In the genomic region with DNA sequence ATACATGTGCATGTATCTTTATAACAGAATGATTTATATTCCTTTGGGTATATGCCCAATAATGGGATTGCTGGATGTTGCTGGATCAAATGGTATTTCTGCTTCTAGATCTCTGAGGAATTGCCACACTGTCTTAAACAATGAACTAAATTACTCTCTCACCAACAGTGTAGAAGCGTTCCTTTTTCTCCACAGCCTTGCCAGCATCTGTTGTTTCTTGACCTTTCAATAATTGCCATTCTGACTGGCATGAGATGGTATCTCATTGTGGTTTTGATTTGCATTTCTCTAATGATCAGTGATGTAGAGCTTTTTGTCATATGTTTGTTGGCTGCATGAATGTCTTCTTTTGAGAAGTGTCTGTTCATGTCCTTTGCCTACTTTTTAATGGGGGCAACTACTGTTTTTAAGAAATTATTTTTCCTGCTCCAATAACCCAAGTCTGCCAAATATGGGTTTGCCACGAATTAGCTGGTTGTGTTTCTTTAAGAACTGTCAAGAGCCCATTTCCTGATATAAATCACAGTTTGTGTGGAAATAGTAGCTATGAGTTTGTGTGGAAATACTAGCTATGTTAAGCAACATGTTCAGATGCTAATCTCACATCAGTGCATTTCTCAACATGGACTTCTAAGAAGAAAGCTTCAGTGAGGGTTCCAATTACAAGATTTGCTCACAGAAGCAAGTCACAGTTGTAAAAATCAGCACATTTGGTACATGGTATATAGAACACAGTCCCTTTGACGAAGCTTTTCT, we compare ENCODE assay signal across 11 cellular contexts.
A peak's percentile ranks its signal among the peaks of the same experiment; 100 is the strongest.
DNase-seq lines count a peak whose midpoint lies in the region; ATAC-seq and TF ChIP-seq lines count a peak whose summit lies in the region.
"Had no signal": no experiment of that assay in that cellular context is flagged by ENCODE, and none has a peak within 500 bp of the region (broad histone marks: within the 10 kb centered on the region; RNA-seq: fewer than 3 reads in every experiment).

No MANE protein-coding gene starts in this region.

- no peak for TF ChIP-seq CTCF in liver (IDR thresholded peaks at IDR 0.05; ENCODE audit: low read depth, low read length, missing input control)

- ATAC-seq in GM19328 (IDR thresholded peaks at IDR 0.05; ENCODE audit: unreplicated experiment), result no peak
- ATAC-seq in activated CD4-positive, alpha-beta T cell treated with anti-CD3 and anti-CD28 coated beads for 36 hours, result no peak
- ATAC-seq in HG02678 (IDR thresholded peaks at IDR 0.05; ENCODE audit: unreplicated experiment), result no peak
- ATAC-seq: activated CD8-positive, alpha-beta T cell treated with anti-CD3 and anti-CD28 coated beads for 36 hours had no signal

- H3K27ac Mint-ChIP-seq in activated CD4-positive, alpha-beta T cell treated with anti-CD3 and anti-CD28 coated beads for 36 hours, result no peak overlapping the region
- H3K27ac Mint-ChIP-seq: activated CD8-positive, alpha-beta T cell treated with anti-CD3 and anti-CD28 coated beads for 36 hours had no signal

- H3K27ac ChIP-seq in liver (ENCODE audit: low read depth in 1 of 2, low read length in 2 of 2), result no peak overlapping the region

- H3K4me1 ChIP-seq in liver (ENCODE audit: control insufficient read depth in 4 of 4, insufficient read depth in 4 of 4, low read length in 3 of 4), result peaks cover 0 to 6% (median 2%) of the 10 kb centered on the region in 4 donors

- intact Hi-C loops in activated CD4-positive, alpha-beta T cell treated with anti-CD3 and anti-CD28 coated beads for 36 hours (cut with DNase I, micrococcal nuclease), result loop anchor here (1.0 to 5.0 kb wide), 3 partner anchors 9 to 78 kb away; no protein-coding TSS in a partner anchor

- TF ChIP-seq RAD21 in liver (IDR thresholded peaks at IDR 0.05), result peak; percentile 46 to 54

- H3K9me3 ChIP-seq in liver (ENCODE audit: control insufficient read depth in 4 of 4, low read length in 3 of 4), result peaks cover 0 to 2% (median 0%) of the 10 kb centered on the region in 4 donors

- CTCF ChIA-PET in activated CD4-positive, alpha-beta T cell treated with anti-CD3 and anti-CD28 coated beads for 36 hours (lab: Charles Lee), result interaction anchor here (0.7 to 1.1 kb wide), 2 partner anchors 36 to 765 kb away, joined by 3 read pairs; no protein-coding TSS in a partner anchor

- H3K27me3 ChIP-seq in liver (ENCODE audit: control insufficient read depth in 4 of 4, insufficient read depth in 4 of 4, low read length in 3 of 4), result no peaks in the 10 kb centered on the region

- peak; percentile 73 for DNase-seq in AG20443 (ENCODE audit: low spot score)
- DNase-seq in Jurkat, Clone E6-1 (ENCODE audit: low read depth, low spot score), result peak; percentile 34
- DNase-seq in amniotic epithelial cell (ENCODE audit: low read depth), result peak; percentile 99
- no peak for DNase-seq in activated CD8-positive, alpha-beta memory T cell treated with anti-CD3 and anti-CD28 coated beads, Interleukin-2, amount 50 U/mL, for 48 hours
- no peak for DNase-seq in activated CD4-positive, alpha-beta T cell treated with anti-CD3 and anti-CD28 coated beads for 36 hours
- DNase-seq: activated CD8-positive, alpha-beta T cell treated with anti-CD3 and anti-CD28 coated beads for 36 hours; NCI-H510A; stimulated activated CD4-positive, alpha-beta T cell treated with anti-CD3 and anti-CD28 coated beads, Interleukin-4, amount 100 ng/mL, for 1 hour had no signal

- no peak overlapping the region for H3K4me3 ChIP-seq in Jurkat, Clone E6-1 (ENCODE audit: low read length)
- H3K4me3 ChIP-seq in liver (ENCODE audit: low read depth in 1 of 3, low read length in 3 of 3), result no peak overlapping the region

- POLR2A ChIA-PET in activated CD4-positive, alpha-beta T cell treated with anti-CD3 and anti-CD28 coated beads for 36 hours (lab: Charles Lee), result no interaction called here

- no peak overlapping the region for H3K4me3 Mint-ChIP-seq in activated CD4-positive, alpha-beta T cell treated with anti-CD3 and anti-CD28 coated beads for 36 hours
- H3K4me3 Mint-ChIP-seq: activated CD8-positive, alpha-beta T cell treated with anti-CD3 and anti-CD28 coated beads for 36 hours had no signal

- peaks cover 19% of the 10 kb centered on the region for H3K9me3 Mint-ChIP-seq in activated CD4-positive, alpha-beta T cell treated with anti-CD3 and anti-CD28 coated beads for 36 hours (ENCODE audit: low read depth)

- peaks cover 23% of the 10 kb centered on the region for H3K4me1 Mint-ChIP-seq in activated CD4-positive, alpha-beta T cell treated with anti-CD3 and anti-CD28 coated beads for 36 hours

- no peak overlapping the region for H3K9ac ChIP-seq in liver (ENCODE audit: low read depth in 1 of 2, low read length in 2 of 2)

- peaks cover 5% of the 10 kb centered on the region for H3K27me3 Mint-ChIP-seq in activated CD4-positive, alpha-beta T cell treated with anti-CD3 and anti-CD28 coated beads for 36 hours

- WGBS in liver, result 56% methylated on average over 3 of the region's 3 CpGs

- peaks cover 9% of the 10 kb centered on the region for H3K36me3 Mint-ChIP-seq in activated CD4-positive, alpha-beta T cell treated with anti-CD3 and anti-CD28 coated beads for 36 hours (ENCODE audit: low read depth)

- no peaks in the 10 kb centered on the region for H3K36me3 ChIP-seq in liver (ENCODE audit: control insufficient read depth in 4 of 4, insufficient read depth in 3 of 4, low read depth in 1 of 4, low read length in 3 of 4)

TF ChIP-seq in liver, 16 proteins besides CTCF, POLR2A, EP300 and RAD21:
- TF ChIP-seq RXRA (IDR thresholded peaks at IDR 0.05) (peak; percentile 33 to 84), NR2F2 (IDR thresholded peaks at IDR 0.05) (no peak), JUND (IDR thresholded peaks at IDR 0.05) (peak; percentile 38 to 74), YY1 (IDR thresholded peaks at IDR 0.05) (peak; percentile 47), EGR1 (IDR thresholded peaks at IDR 0.05; ENCODE audit: low read depth in 2 of 2) (peak in 1 of 2 donors; percentile 31), REST (IDR thresholded peaks at IDR 0.05) (peak; percentile 34), FOXA1 (IDR thresholded peaks at IDR 0.05) (peak; percentile 41), HNF4G (IDR thresholded peaks at IDR 0.05) (no peak), MAX (IDR thresholded peaks at IDR 0.05) (peak; percentile 87), HNF4A (conservative IDR thresholded peaks at IDR 0.05) (peak; percentile 62 to 77), GABPA (IDR thresholded peaks at IDR 0.05 in 1 of 2, conservative IDR thresholded peaks at IDR 0.05 in 1 of 2) (no peak), SP1 (IDR thresholded peaks at IDR 0.05) (peak; percentile 40)
- TF ChIP-seq, protein P1, sequence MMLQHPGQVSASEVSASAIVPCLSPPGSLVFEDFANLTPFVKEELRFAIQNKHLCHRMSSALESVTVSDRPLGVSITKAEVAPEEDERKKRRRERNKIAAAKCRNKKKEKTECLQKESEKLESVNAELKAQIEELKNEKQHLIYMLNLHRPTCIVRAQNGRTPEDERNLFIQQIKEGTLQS (IDR thresholded peaks at IDR 0.05), result no peak
- TF ChIP-seq, protein P2, sequence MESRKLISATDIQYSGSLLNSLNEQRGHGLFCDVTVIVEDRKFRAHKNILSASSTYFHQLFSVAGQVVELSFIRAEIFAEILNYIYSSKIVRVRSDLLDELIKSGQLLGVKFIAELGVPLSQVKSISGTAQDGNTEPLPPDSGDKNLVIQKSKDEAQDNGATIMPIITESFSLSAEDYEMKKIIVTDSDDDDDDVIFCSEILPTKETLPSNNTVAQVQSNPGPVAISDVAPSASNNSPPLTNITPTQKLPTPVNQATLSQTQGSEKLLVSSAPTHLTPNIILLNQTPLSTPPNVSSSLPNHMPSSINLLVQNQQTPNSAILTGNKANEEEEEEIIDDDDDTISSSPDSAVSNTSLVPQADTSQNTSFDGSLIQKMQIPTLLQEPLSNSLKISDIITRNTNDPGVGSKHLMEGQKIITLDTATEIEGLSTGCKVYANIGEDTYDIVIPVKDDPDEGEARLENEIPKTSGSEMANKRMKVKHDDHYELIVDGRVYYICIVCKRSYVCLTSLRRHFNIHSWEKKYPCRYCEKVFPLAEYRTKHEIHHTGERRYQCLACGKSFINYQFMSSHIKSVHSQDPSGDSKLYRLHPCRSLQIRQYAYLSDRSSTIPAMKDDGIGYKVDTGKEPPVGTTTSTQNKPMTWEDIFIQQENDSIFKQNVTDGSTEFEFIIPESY (IDR thresholded peaks at IDR 0.05), result peak; percentile 55

Comparison
In these comparisons a context has a peak if more than half of its experiments do, and no peak if none do; other contexts are left out.
1. DNase-seq: peak in AG20443 (single experiment), Jurkat, Clone E6-1 (single experiment) and amniotic epithelial cell (single experiment); none in activated CD8-positive, alpha-beta memory T cell treated with anti-CD3 and anti-CD28 coated beads, Interleukin-2, amount 50 U/mL, for 48 hours (single experiment) and activated CD4-positive, alpha-beta T cell treated with anti-CD3 and anti-CD28 coated beads for 36 hours (single experiment).